Comparison of ENCODE assay signal across 12 cellular contexts in genomic region chr21:38820471-38821239, GRCh38. TPM values are rescaled to one million over a fixed set of nuclear protein-coding genes. Genes with fewer than 3 reads are reported as not detected.
DNase-seq lines count a peak whose midpoint lies in the region; ATAC-seq and TF ChIP-seq lines count a peak whose summit lies in the region.
"Had no signal": no experiment of that assay in that cellular context is flagged by ENCODE, and none has a peak within 500 bp of the region (broad histone marks: within the 10 kb centered on the region; RNA-seq: fewer than 3 reads in every experiment).

No MANE protein-coding gene starts in this region.

- H3F3A ChIP-seq in PC-9 (ENCODE audit: insufficient read depth, low read depth), result peaks cover 33% of the 10 kb centered on the region

- no peak for TF ChIP-seq CTCF in PC-9 (conservative IDR thresholded peaks at IDR 0.05)
- no peak for TF ChIP-seq CTCF in neutrophil (IDR thresholded peaks at IDR 0.05)

- POLR2A ChIA-PET in PC-9 (lab: Charles Lee; ENCODE audit: unreplicated experiment), result interaction anchor here (0.6 to 1.5 kb wide), 2 partner anchors 13 to 15 kb away, joined by 10 to 48 read pairs; partner anchors contain the start of gene ETS2

- H3K9me3 ChIP-seq in PC-9 (ENCODE audit: insufficient read depth, low read depth) (no peaks in the 10 kb centered on the region), neutrophil (no peaks in the 10 kb centered on the region)
- H3K9me3 ChIP-seq: BE2C had no signal

- H4K20me1 ChIP-seq in PC-9 (ENCODE audit: insufficient read depth), result no peaks in the 10 kb centered on the region

- no peaks in the 10 kb centered on the region for H3K27me3 ChIP-seq in PC-9 (ENCODE audit: insufficient read depth, low read depth)
- H3K27me3 ChIP-seq in neutrophil, result no peaks in the 10 kb centered on the region
- H3K27me3 ChIP-seq: BE2C had no signal

- H3K36me3 ChIP-seq in PC-9 (ENCODE audit: low read depth) (peaks cover 28% of the 10 kb centered on the region), neutrophil (peaks cover 95% of the 10 kb centered on the region)

- H2AFZ ChIP-seq in PC-9, result no peak overlapping the region

- H3K4me3 ChIP-seq in PC-9 (no peak overlapping the region; the same call in 1 of the 2 replicates), neutrophil (ENCODE audit: low read depth in 1 of 2, low read length in 1 of 2) (no peak overlapping the region)

- no peaks in the 10 kb centered on the region for H3K9me2 ChIP-seq in PC-9 (ENCODE audit: insufficient read depth)

- no peak for ATAC-seq in GM18909 (IDR thresholded peaks at IDR 0.05; ENCODE audit: poor library complexity, unreplicated experiment)
- ATAC-seq: activated CD8-positive, alpha-beta memory T cell treated with anti-CD3 and anti-CD28 coated beads, Interleukin-2, amount 10 ng/mL, durations not matched to agents 7 days and 5 days had no signal

- DNase-seq in AML-193 (lab: John Stamatoyannopoulos, UW), result peak; percentile 32 to 34
- no peak for DNase-seq in PC-9
- peak; percentile 65 for DNase-seq in fibroblast of gingiva (ENCODE audit: low read depth)
- DNase-seq in T-helper 9 cell, result no peak
- DNase-seq in NOMO-1 treated with DMSO at 0.1 percent for 48 hours (lab: John Stamatoyannopoulos, UW; ENCODE audit: unreplicated experiment), result no peak
- DNase-seq in NCI-H1105 (lab: John Stamatoyannopoulos, UW), result no peak
- DNase-seq: activated CD8-positive, alpha-beta memory T cell treated with anti-CD3 and anti-CD28 coated beads, Interleukin-2, amount 10 ng/mL, durations not matched to agents 7 days and 5 days; anterior cingulate cortex; BE2C; NCI-H1092 had no signal

- BruUV-seq in PC-9 (replicated peaks; lab: Mats Ljungman, UMichigan), result no TSS peak

- intact Hi-C loops in PC-9 (cut with micrococcal nuclease; ENCODE audit: unreplicated experiment), result loop anchor here (1.0 kb wide), 1 partner anchor 87 kb away; no protein-coding TSS in a partner anchor

- CTCF ChIA-PET in PC-9 (lab: Charles Lee), result interaction anchor here (0.6 kb wide), 1 partner anchor 23 kb away, joined by 3 read pairs; no protein-coding TSS in a partner anchor

- H3K4me2 ChIP-seq in PC-9, result peak overlapping the region; percentile 70

- peaks cover 14% of the 10 kb centered on the region for H3K79me2 ChIP-seq in PC-9 (ENCODE audit: low read depth)

- H3K4me1 ChIP-seq in PC-9 (replicated peaks; ENCODE audit: insufficient read depth) (peaks cover 26% of the 10 kb centered on the region), neutrophil (ENCODE audit: control insufficient read depth in 1 of 2, insufficient read depth in 1 of 2, low read depth in 1 of 2, low read length in 1 of 2) (peaks cover 16 to 19% of the 10 kb centered on the region in 2 experiments)
- H3K4me1 ChIP-seq: BE2C had no signal

- H3K27ac ChIP-seq in PC-9, result peak overlapping the region; percentile 91
- peak overlapping the region; percentile 61 for H3K27ac ChIP-seq in neutrophil

RNA-seq across cellular contexts. Expression of gene ETS2, which starts 14.9 kb away (rescaled TPM):
- 20.4 and 25.2 TPM in 2 replicates for total RNA-seq in PC-9 (2021)

Comparison
In these comparisons a context has a peak if more than half of its experiments do, and no peak if none do; other contexts are left out.
1. DNase-seq: peak in AML-193 (2 of 2) and fibroblast of gingiva (single experiment); none in PC-9 (0 of 2), T-helper 9 cell (single experiment), NOMO-1 treated with DMSO at 0.1 percent for 48 hours (single experiment) and NCI-H1105 (single experiment).